Comparison of ENCODE assay signal across 13 cellular contexts in the genomic region with DNA sequence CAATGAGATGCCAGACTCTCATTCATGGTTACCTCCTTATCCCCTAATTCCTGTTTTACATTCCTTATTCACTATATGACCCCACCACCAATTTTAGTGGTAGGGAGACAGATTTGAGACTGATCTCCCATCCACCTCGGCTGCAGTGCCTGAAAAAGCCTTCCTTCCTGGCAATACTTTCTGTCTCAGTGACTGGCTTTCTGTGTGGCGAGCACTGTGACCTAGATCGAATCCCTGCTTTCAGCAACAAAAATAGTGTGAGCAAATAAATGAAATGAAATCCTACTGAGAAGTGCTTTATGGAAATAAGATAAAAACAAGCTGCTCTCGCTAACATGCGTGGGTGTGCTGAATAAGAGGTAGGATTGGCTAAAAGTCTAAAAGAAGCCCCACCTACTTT.
"Had no signal": no experiment of that assay in that cellular context is flagged by ENCODE, and none has a peak within 500 bp of the region (broad histone marks: within the 10 kb centered on the region; RNA-seq: fewer than 3 reads in every experiment).

No MANE protein-coding gene starts in this region.

- H3K36me3 Mint-ChIP-seq: activated naive CD8-positive, alpha-beta T cell; mesothelial cell of epicardium; type B pancreatic cell had no signal

- H3K36me3 ChIP-seq: esophagus muscularis mucosa, heart right ventricle, left lung had no signal

- H3K27me3 ChIP-seq: esophagus muscularis mucosa, heart right ventricle, left lung, testis had no signal

- H3K4me1 Mint-ChIP-seq: mesothelial cell of epicardium had no signal

- H3K27ac Mint-ChIP-seq: activated naive CD8-positive, alpha-beta T cell; mesothelial cell of epicardium; progenitor cell of endocrine pancreas; type B pancreatic cell had no signal

- H3K4me3 ChIP-seq: esophagus muscularis mucosa, heart right ventricle, left lung, testis had no signal

- H3K4me3 Mint-ChIP-seq: activated naive CD8-positive, alpha-beta T cell; mesothelial cell of epicardium; type B pancreatic cell had no signal

- DNase-seq: activated CD4-positive, alpha-beta T cell treated with anti-CD3 and anti-CD28 coated beads, Interleukin-2, amount 50 U/mL, for 4 hours; cortex of kidney; effector CD8-positive, alpha-beta T cell; heart right ventricle; left lung; stimulated activated CD4-positive, alpha-beta T cell treated with anti-CD3 and anti-CD28 coated beads, Interleukin-2, amount 100 ng/mL, for 24 hours; stimulated activated naive CD8-positive, alpha-beta T cell treated with anti-CD3 and anti-CD28 coated beads, Interleukin-15, Interleukin-2, amounts not matched to agents 100 U/mL and 50 U/mL, for 24 hours; testis had no signal

- H3K27me3 Mint-ChIP-seq: activated naive CD8-positive, alpha-beta T cell; progenitor cell of endocrine pancreas; type B pancreatic cell had no signal

- H3K27ac ChIP-seq: esophagus muscularis mucosa, heart right ventricle, left lung, testis had no signal

- ATAC-seq: heart right ventricle; left lung; stimulated activated naive CD8-positive, alpha-beta T cell treated with anti-CD3 and anti-CD28 coated beads, Interleukin-15, Interleukin-2, amounts not matched to agents 100 U/mL and 50 U/mL, for 24 hours had no signal

- H3K9me3 Mint-ChIP-seq: type B pancreatic cell had no signal

- H3K4me1 ChIP-seq: esophagus muscularis mucosa, heart right ventricle, left lung, testis had no signal
